Comparison of ENCODE assay signal across 4 cellular contexts in the genomic region with DNA sequence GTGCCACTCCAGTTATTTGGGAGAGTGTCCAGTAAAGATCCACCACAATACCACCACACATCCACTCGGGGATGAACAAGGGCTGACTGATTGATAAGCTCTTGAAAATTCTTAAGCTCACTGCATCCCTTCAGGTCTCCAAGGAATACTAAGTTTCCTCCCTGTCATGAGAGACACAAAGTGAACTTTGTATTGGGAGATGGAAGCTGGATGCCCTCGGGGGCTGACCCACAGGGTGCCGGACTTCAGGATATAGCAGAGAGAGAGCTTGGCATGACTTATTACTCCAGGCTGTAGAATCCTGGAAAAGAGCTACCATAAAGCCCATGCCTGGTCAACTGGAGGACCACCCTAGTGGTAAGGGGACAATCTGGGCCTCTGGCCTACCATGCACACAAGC. TPM values are rescaled to one million over a fixed set of nuclear protein-coding genes. Genes with fewer than 3 reads are reported as not detected.
"Had no signal": no experiment of that assay in that cellular context is flagged by ENCODE, and none has a peak within 500 bp of the region (broad histone marks: within the 10 kb centered on the region; RNA-seq: fewer than 3 reads in every experiment).

No MANE protein-coding gene starts in this region.

RNA-seq across cellular contexts. Expression of a gene that starts 15.5 kb away (rescaled TPM):
- total RNA-seq: LHCN-M2, MCF 10A, NCI-H460 had no signal

RNA-seq across cellular contexts. Expression of a gene that starts 50.0 kb away (rescaled TPM):
- total RNA-seq: LHCN-M2, M059J, MCF 10A, NCI-H460 had no signal
